Comparison of ENCODE assay signal across 11 cellular contexts in the genomic region with DNA sequence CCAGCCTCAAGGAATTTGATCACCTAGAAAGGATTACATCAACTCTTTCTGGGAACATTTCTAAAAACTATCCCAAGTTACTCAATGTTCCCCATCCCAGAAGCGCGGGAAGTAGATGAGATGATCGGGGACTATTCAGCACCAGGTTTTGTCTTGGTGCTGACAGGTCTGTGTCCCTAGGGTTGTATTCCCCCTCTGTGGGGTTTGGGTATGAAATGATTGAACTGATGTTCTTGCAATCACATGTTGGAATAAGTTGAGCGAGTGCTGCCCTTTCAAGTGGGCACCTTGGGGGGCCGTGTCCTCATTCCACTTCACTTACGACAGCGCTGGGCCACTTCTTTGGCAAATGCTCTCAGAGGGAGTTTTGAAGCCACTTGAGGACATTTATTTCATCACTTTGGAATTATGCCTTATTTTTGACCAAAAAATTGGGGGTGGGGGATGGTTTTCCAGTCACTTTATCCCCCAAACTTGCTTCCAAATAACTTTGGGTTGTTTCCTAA.
"Had no signal": no experiment of that assay in that cellular context is flagged by ENCODE, and none has a peak within 500 bp of the region (broad histone marks: within the 10 kb centered on the region; RNA-seq: fewer than 3 reads in every experiment).

No MANE protein-coding gene starts in this region.

- H3K9me3 ChIP-seq: HAP-1 had no signal

- H3K4me1 ChIP-seq: HAP-1 had no signal

- DNase-seq: GM23248, GOT3, H7, HFFc6, IMR-90, KG1 had no signal

- ATAC-seq: HCT116, HepG2, K562 had no signal

- H3K9ac ChIP-seq: GM23248 had no signal

- H3K36me3 ChIP-seq: HAP-1 had no signal

- H3K27ac ChIP-seq: GM23248, HL-60 had no signal

- H3K4me3 ChIP-seq: GM23248, HAP-1, K562 had no signal
